8 cellular contexts compared by ENCODE assay signal in genomic region chr5:142364251-142365145, GRCh38. TPM values are rescaled to one million over a fixed set of nuclear protein-coding genes. Genes with fewer than 3 reads are reported as not detected.
A peak's percentile ranks its signal among the peaks of the same experiment; 100 is the strongest.
DNase-seq lines count a peak whose midpoint lies in the region; TF ChIP-seq lines count a peak whose summit lies in the region.

No MANE protein-coding gene starts in this region.

- peaks cover 17% of the 10 kb centered on the region for H3K36me3 Mint-ChIP-seq in Calu3 (ENCODE audit: insufficient read depth, unreplicated experiment)

- H3K4me1 ChIP-seq in fibroblast of lung (ENCODE audit: control insufficient read depth, extremely low read depth, insufficient read depth, low read length) = peaks cover 8% of the 10 kb centered on the region
- H3K4me1 ChIP-seq in tibial artery = peaks cover 0 to 13% (median 4%) of the 10 kb centered on the region in 4 donors

- peak overlapping the region; percentile 30 for H2AFZ ChIP-seq in fibroblast of lung (ENCODE audit: low read length)

- no peaks in the 10 kb centered on the region for H4K20me1 ChIP-seq in fibroblast of lung (ENCODE audit: control insufficient read depth, extremely low read depth, insufficient read depth, low read length)

- H3K4me2 ChIP-seq in fibroblast of lung (ENCODE audit: extremely low read depth, insufficient read depth, low read length) = no peak overlapping the region

- H3K27ac ChIP-seq in fibroblast of lung (ENCODE audit: insufficient read depth, low read length) = peak overlapping the region; percentile 36
- H3K27ac ChIP-seq in tibial artery = no peak overlapping the region

- intact Hi-C loops in tibial artery (cut with DNase I; ENCODE audit: low total_unique reads) = no loop called here
- intact Hi-C loops in Calu3 (cut with micrococcal nuclease; ENCODE audit: unreplicated experiment) = loop anchor here (5.0 kb wide), 2 partner anchors 142 to 212 kb away; no protein-coding TSS in a partner anchor

- no peaks in the 10 kb centered on the region for H3K36me3 ChIP-seq in fibroblast of lung (ENCODE audit: control insufficient read depth, insufficient read depth, low read length)
- no peaks in the 10 kb centered on the region for H3K36me3 ChIP-seq in tibial artery

- H3K9me3 Mint-ChIP-seq in Calu3 (ENCODE audit: low read depth, unreplicated experiment) = no peaks in the 10 kb centered on the region

- no peaks in the 10 kb centered on the region for H3K79me2 ChIP-seq in fibroblast of lung (ENCODE audit: control insufficient read depth, insufficient read depth, low read length)

- H3K27me3 ChIP-seq in fibroblast of lung (ENCODE audit: control insufficient read depth, insufficient read depth, low read length) (no peaks in the 10 kb centered on the region), tibial artery (no peaks in the 10 kb centered on the region)

- H3K4me3 Mint-ChIP-seq in Calu3 (ENCODE audit: low read depth, unreplicated experiment) = no peak overlapping the region

- TF ChIP-seq CTCF in fibroblast of lung (conservative IDR thresholded peaks at IDR 0.05 in 1 of 2, IDR thresholded peaks at IDR 0.05 in 1 of 2; ENCODE audit: low read depth in 1 of 2, low read length in 2 of 2) (no peak), tibial artery (IDR thresholded peaks at IDR 0.05) (no peak), Calu3 (IDR thresholded peaks at IDR 0.05; ENCODE audit: unreplicated experiment) (no peak)

- H3K27ac Mint-ChIP-seq in Calu3 (ENCODE audit: unreplicated experiment) = no peak overlapping the region

- BruUV-seq in Calu3 (replicated peaks; lab: Mats Ljungman, UMichigan) = no TSS peak

- H3K9ac ChIP-seq in fibroblast of lung (ENCODE audit: insufficient read depth, low read length) = no peak overlapping the region

- no peak overlapping the region for H3K4me3 ChIP-seq in fibroblast of lung (replicated peaks in 1 of 4; ENCODE audit: control extremely low read depth in 1 of 4, insufficient read depth in 1 of 4, low read depth in 3 of 4, low read length in 4 of 4)
- no peak overlapping the region for H3K4me3 ChIP-seq in tibial artery

- H3K9me3 ChIP-seq in fibroblast of lung (ENCODE audit: control insufficient read depth, insufficient read depth, low read depth, low read length) (no peaks in the 10 kb centered on the region), tibial artery (no peaks in the 10 kb centered on the region)

- peak; percentile 53 for DNase-seq in activated effector memory CD4-positive, alpha-beta T cell treated with anti-CD3 and anti-CD28 coated beads, Interleukin-2, amount 50 U/mL, for 16 hours
- no peak for DNase-seq in activated effector memory CD4-positive, alpha-beta T cell treated with Interleukin-2 at 50 U/mL for 16 hours
- DNase-seq in NCI-H1436 (lab: John Stamatoyannopoulos, UW) (peak; percentile 81), fibroblast of lung (ENCODE audit: low read depth in 2 of 2) (no peak), tibial artery (peak; percentile 32 to 43), Calu3 (no peak), AG08395 (ENCODE audit: low spot score) (no peak)
- DNase-seq in stimulated activated CD4-positive, alpha-beta T cell treated with anti-CD3 and anti-CD28 coated beads, Interleukin-4, amount 100 ng/mL, for 1 hour = no peak

- no peaks in the 10 kb centered on the region for H3K27me3 Mint-ChIP-seq in Calu3 (ENCODE audit: unreplicated experiment)

- CTCF ChIA-PET in Calu3 (lab: Charles Lee) = no interaction called here

- peaks cover 57% of the 10 kb centered on the region for H3K4me1 Mint-ChIP-seq in Calu3 (ENCODE audit: low read depth, unreplicated experiment)

RNA-seq across cellular contexts. Expression of gene SPRY4, which starts 39.7 kb away (rescaled TPM):
- 4.5 and 4.9 TPM in 2 replicates for total RNA-seq in fibroblast of lung
- polyA plus RNA-seq in fibroblast of lung = 6.0 and 13.0 TPM in 2 replicates
- 8.7 and 16.5 TPM in 2 replicates for polyA plus RNA-seq in fibroblast of lung (2012)
- polyA minus RNA-seq in fibroblast of lung (ENCODE audit: low replicate concordance) = 33.3 and 95.6 TPM in 2 replicates
- 23.6 and 29.4 TPM in 2 replicates for total RNA-seq in Calu3 (2022)

Comparison
In these comparisons a context has a peak if more than half of its experiments do, and no peak if none do; other contexts are left out.
1. DNase-seq: peak in activated effector memory CD4-positive, alpha-beta T cell treated with anti-CD3 and anti-CD28 coated beads, Interleukin-2, amount 50 U/mL, for 16 hours (single experiment), NCI-H1436 (single experiment) and tibial artery (2 of 2); none in activated effector memory CD4-positive, alpha-beta T cell treated with Interleukin-2 at 50 U/mL for 16 hours (single experiment), fibroblast of lung (0 of 2), Calu3 (single experiment), stimulated activated CD4-positive, alpha-beta T cell treated with anti-CD3 and anti-CD28 coated beads, Interleukin-4, amount 100 ng/mL, for 1 hour (single experiment) and AG08395 (single experiment).